8 cellular contexts compared by ENCODE assay signal in the genomic region with DNA sequence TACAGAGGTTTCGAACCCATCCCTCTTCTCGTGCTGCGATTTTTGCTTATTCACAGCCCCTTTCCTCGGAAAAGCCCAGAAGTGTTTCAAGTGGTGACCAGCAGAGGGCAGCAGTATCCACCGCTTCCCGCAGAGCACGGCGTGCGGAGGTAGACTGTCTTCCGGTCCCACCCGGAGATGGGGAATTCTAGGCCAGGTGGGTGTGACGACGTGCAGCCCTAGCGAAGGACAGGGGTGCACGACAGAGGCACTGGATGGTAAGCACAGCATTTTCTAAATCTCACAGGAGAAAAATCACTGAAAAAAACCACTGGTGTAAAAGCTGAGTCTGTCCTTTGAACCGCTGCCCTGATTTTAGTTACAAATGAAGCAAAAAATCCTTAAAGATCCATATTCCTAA. TPM values are rescaled to one million over a fixed set of nuclear protein-coding genes. Genes with fewer than 3 reads are reported as not detected.
DNase-seq lines count a peak whose midpoint lies in the region; ATAC-seq and TF ChIP-seq lines count a peak whose summit lies in the region.

No MANE protein-coding gene starts in this region.

- CTCF ChIA-PET in Calu3 (lab: Charles Lee): interaction anchor here (0.7 kb wide), 2 partner anchors 33 to 454 kb away, joined by 3 to 6 read pairs; no protein-coding TSS in a partner anchor

- H3K4me3 Mint-ChIP-seq in Calu3 (ENCODE audit: low read depth, unreplicated experiment) (peak overlapping the region; percentile 49), neural crest cell (peak overlapping the region; percentile 78)
- H3K4me3 Mint-ChIP-seq in stimulated activated naive CD8-positive, alpha-beta T cell treated with anti-CD3 and anti-CD28 coated beads, Interleukin-15, Interleukin-2, amounts not matched to agents 100 ng/mL and 50 ng/mL, for 24 hours: peak overlapping the region; percentile 70

- peak; percentile 81 for DNase-seq in Calu3
- DNase-seq in activated T-cell treated with anti-CD3 and anti-CD28 coated beads, Interleukin-2, amount 50 U/mL, for 48 hours: peak; percentile 79 to 83
- DNase-seq in fibroblast of mammary gland (ENCODE audit: low read depth): peak; percentile 57
- peak; percentile 78 for DNase-seq in neural crest cell (ENCODE audit: low read depth, low spot score)

- H3K9ac ChIP-seq in HUES48 (ENCODE audit: low read depth, low read length): peak overlapping the region; percentile 15; the same call in 1 of the 2 replicates
- H3K9ac ChIP-seq in OCI-LY3 (ENCODE audit: low read length): peak overlapping the region; percentile 40

- H3K79me2 ChIP-seq in OCI-LY3 (ENCODE audit: low read length): no peaks in the 10 kb centered on the region

- peak; percentile 94 for ATAC-seq in GM21447 (IDR thresholded peaks at IDR 0.05; ENCODE audit: unreplicated experiment)

- H4K20me1 ChIP-seq in OCI-LY3 (ENCODE audit: insufficient read depth, low read length): no peaks in the 10 kb centered on the region

- H3K4me3 ChIP-seq in HUES48 (ENCODE audit: low read depth, low read length) (no peak overlapping the region), OCI-LY3 (ENCODE audit: low read length) (peak overlapping the region; percentile 76), fibroblast of mammary gland (ENCODE audit: control insufficient read depth, low read depth, low read length) (no peak overlapping the region)

- H3K27ac Mint-ChIP-seq in Calu3 (ENCODE audit: unreplicated experiment) (no peak overlapping the region), neural crest cell (ENCODE audit: unreplicated experiment) (peak overlapping the region; percentile 96)
- peak overlapping the region; percentile 89 for H3K27ac Mint-ChIP-seq in stimulated activated naive CD8-positive, alpha-beta T cell treated with anti-CD3 and anti-CD28 coated beads, Interleukin-15, Interleukin-2, amounts not matched to agents 100 ng/mL and 50 ng/mL, for 24 hours

- peak; percentile 86 for TF ChIP-seq CTCF in Calu3 (IDR thresholded peaks at IDR 0.05; ENCODE audit: unreplicated experiment)
- peak; percentile 92 for TF ChIP-seq CTCF in OCI-LY3 (IDR thresholded peaks at IDR 0.05; ENCODE audit: low read depth, low read length)
- peak; percentile 91 for TF ChIP-seq CTCF in fibroblast of mammary gland (conservative IDR thresholded peaks at IDR 0.05; ENCODE audit: control insufficient read depth, insufficient read depth, low read depth, low read length)
- TF ChIP-seq CTCF in neural crest cell (conservative IDR thresholded peaks at IDR 0.05): peak; percentile 96

- no TSS peak for BruUV-seq in Calu3 (replicated peaks; lab: Mats Ljungman, UMichigan)

- H3K27ac ChIP-seq in HUES48 (ENCODE audit: low read depth, low read length) (no peak overlapping the region), OCI-LY3 (ENCODE audit: low read length) (no peak overlapping the region)

- H3K36me3 ChIP-seq in HUES48 (ENCODE audit: control insufficient read depth, insufficient read depth, low read length): no peaks in the 10 kb centered on the region
- no peaks in the 10 kb centered on the region for H3K36me3 ChIP-seq in OCI-LY3 (replicated peaks; ENCODE audit: low read depth, low read length)

- no peaks in the 10 kb centered on the region for H3K27me3 ChIP-seq in HUES48 (ENCODE audit: control insufficient read depth, insufficient read depth, low read length)
- H3K27me3 ChIP-seq in OCI-LY3 (ENCODE audit: low read depth, low read length): peaks cover 37% of the 10 kb centered on the region

- intact Hi-C loops in Calu3 (cut with micrococcal nuclease; ENCODE audit: unreplicated experiment): loop anchor here (1.0 to 10.0 kb wide), 4 partner anchors 154 to 454 kb away; no protein-coding TSS in a partner anchor

- no peaks in the 10 kb centered on the region for H3K9me3 ChIP-seq in HUES48 (ENCODE audit: control insufficient read depth, insufficient read depth, low read length)
- H3K9me3 ChIP-seq in OCI-LY3 (ENCODE audit: insufficient read depth, low read length): no peaks in the 10 kb centered on the region

- H3K4me1 ChIP-seq in HUES48 (ENCODE audit: control insufficient read depth, insufficient read depth, low read length) (peaks cover 14% of the 10 kb centered on the region), OCI-LY3 (ENCODE audit: low read length) (peaks cover 11% of the 10 kb centered on the region)

- peak overlapping the region; percentile 99 for H2AFZ ChIP-seq in OCI-LY3 (ENCODE audit: low read depth, low read length)

- H3K9me3 Mint-ChIP-seq in Calu3 (ENCODE audit: low read depth, unreplicated experiment) (peaks cover 2% of the 10 kb centered on the region), neural crest cell (peaks cover 7% of the 10 kb centered on the region)
- H3K9me3 Mint-ChIP-seq in stimulated activated naive CD8-positive, alpha-beta T cell treated with anti-CD3 and anti-CD28 coated beads, Interleukin-15, Interleukin-2, amounts not matched to agents 100 ng/mL and 50 ng/mL, for 24 hours: peaks cover 5% of the 10 kb centered on the region

- H3K4me2 ChIP-seq in OCI-LY3 (ENCODE audit: low read length): peak overlapping the region; percentile 87

- H3K36me3 Mint-ChIP-seq in Calu3 (ENCODE audit: insufficient read depth, unreplicated experiment): no peaks in the 10 kb centered on the region
- H3K36me3 Mint-ChIP-seq in neural crest cell (ENCODE audit: low read depth): peaks cover 8% of the 10 kb centered on the region
- no peaks in the 10 kb centered on the region for H3K36me3 Mint-ChIP-seq in stimulated activated naive CD8-positive, alpha-beta T cell treated with anti-CD3 and anti-CD28 coated beads, Interleukin-15, Interleukin-2, amounts not matched to agents 100 ng/mL and 50 ng/mL, for 24 hours (ENCODE audit: low read depth)

- peaks cover 10% of the 10 kb centered on the region for H3K4me1 Mint-ChIP-seq in Calu3 (ENCODE audit: low read depth, unreplicated experiment)
- peaks cover 32% of the 10 kb centered on the region for H3K4me1 Mint-ChIP-seq in neural crest cell
- H3K4me1 Mint-ChIP-seq in stimulated activated naive CD8-positive, alpha-beta T cell treated with anti-CD3 and anti-CD28 coated beads, Interleukin-15, Interleukin-2, amounts not matched to agents 100 ng/mL and 50 ng/mL, for 24 hours (ENCODE audit: low read depth): peaks cover 11% of the 10 kb centered on the region

- H3K27me3 Mint-ChIP-seq in Calu3 (ENCODE audit: unreplicated experiment) (peaks cover 36% of the 10 kb centered on the region), neural crest cell (ENCODE audit: low read depth) (peaks cover 2% of the 10 kb centered on the region)
- H3K27me3 Mint-ChIP-seq in stimulated activated naive CD8-positive, alpha-beta T cell treated with anti-CD3 and anti-CD28 coated beads, Interleukin-15, Interleukin-2, amounts not matched to agents 100 ng/mL and 50 ng/mL, for 24 hours: peaks cover 50% of the 10 kb centered on the region

RNA-seq across cellular contexts. Expression of a gene that starts 7.4 kb away (rescaled TPM):
- total RNA-seq in Calu3 (2022): 65.4 and 73.3 TPM in 2 replicates
- 103 and 104 TPM in 2 replicates for total RNA-seq in neural crest cell
